ENCODE assay signal across 17 cellular contexts in the genomic region with DNA sequence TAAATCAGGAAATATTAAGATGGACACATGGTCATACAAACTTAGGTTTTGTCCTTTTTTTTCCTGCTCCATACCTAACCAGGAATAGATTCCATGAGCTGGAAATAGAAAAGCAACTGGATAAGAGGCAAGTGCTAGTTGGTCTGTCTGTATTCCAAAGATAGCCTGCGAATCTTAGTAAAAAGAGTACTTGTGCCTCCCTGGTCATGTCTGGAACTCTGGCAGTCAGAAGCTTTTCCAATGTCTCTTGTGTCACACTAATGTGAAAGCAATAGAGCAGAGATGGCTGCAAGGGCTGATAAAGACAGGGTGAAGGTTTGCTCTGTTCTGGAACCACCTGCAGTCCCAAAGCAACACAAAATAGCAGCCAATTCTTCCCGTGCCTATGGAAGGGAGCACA.
DNase-seq lines count a peak whose midpoint lies in the region; ATAC-seq and TF ChIP-seq lines count a peak whose summit lies in the region.
"Had no signal": no experiment of that assay in that cellular context is flagged by ENCODE, and none has a peak within 500 bp of the region (broad histone marks: within the 10 kb centered on the region; RNA-seq: fewer than 3 reads in every experiment).

No MANE protein-coding gene starts in this region.

- H3K4me3 ChIP-seq in DND-41 (ENCODE audit: low read depth in 1 of 2, low read length in 2 of 2) = no peak overlapping the region
- H3K4me3 ChIP-seq in heart right ventricle = no peak overlapping the region
- H3K4me3 ChIP-seq in trophoblast cell (ENCODE audit: low read depth, low read length) = no peak overlapping the region
- H3K4me3 ChIP-seq: HAP-1 had no signal

- H2BK12ac ChIP-seq in trophoblast cell (ENCODE audit: low read length) = no peak overlapping the region

- H3K23ac ChIP-seq in trophoblast cell (ENCODE audit: low read length) = no peak overlapping the region

- no peaks in the 10 kb centered on the region for H3K36me3 ChIP-seq in DND-41 (ENCODE audit: insufficient read depth, low read length)
- H3K36me3 ChIP-seq in heart right ventricle = no peaks in the 10 kb centered on the region
- no peaks in the 10 kb centered on the region for H3K36me3 ChIP-seq in trophoblast cell (ENCODE audit: control insufficient read depth in 1 of 2, insufficient read depth in 2 of 2, low read length in 2 of 2)
- H3K36me3 ChIP-seq: BE2C, HAP-1 had no signal

- H3K27me3 ChIP-seq in DND-41 (ENCODE audit: insufficient read depth, low read length, poor library complexity) = no peaks in the 10 kb centered on the region
- no peaks in the 10 kb centered on the region for H3K27me3 ChIP-seq in heart right ventricle
- no peaks in the 10 kb centered on the region for H3K27me3 ChIP-seq in trophoblast cell (ENCODE audit: insufficient read depth, low read length)
- H3K27me3 ChIP-seq: BE2C had no signal

- no peak for ATAC-seq in DND-41 (ENCODE audit: insufficient read depth, low read depth)
- ATAC-seq in heart right ventricle = peak in 7 of 8 donors; percentile 34 to 83 (median 47)

- no peak overlapping the region for H3K4ac ChIP-seq in trophoblast cell (ENCODE audit: low read depth, low read length)

- H4K91ac ChIP-seq in trophoblast cell (ENCODE audit: low read depth, low read length) = no peak overlapping the region

- H3K27ac ChIP-seq in DND-41 (ENCODE audit: low read length) = no peak overlapping the region
- peak overlapping the region in 1 of 10 donors; percentile 24 for H3K27ac ChIP-seq in heart right ventricle
- H3K27ac ChIP-seq in trophoblast cell (ENCODE audit: low read depth, low read length) = no peak overlapping the region
- H3K27ac ChIP-seq: C4-2B, HL-60 had no signal

- no peak overlapping the region for H3K14ac ChIP-seq in trophoblast cell (ENCODE audit: low read length)

- no peaks in the 10 kb centered on the region for H3K9me3 ChIP-seq in DND-41 (ENCODE audit: insufficient read depth, low read length, severe bottlenecking)
- H3K9me3 ChIP-seq in heart right ventricle = peaks cover 0 to 2% (median 0%) of the 10 kb centered on the region in 11 donors
- H3K9me3 ChIP-seq in trophoblast cell (ENCODE audit: insufficient read depth, low read depth, low read length) = no peaks in the 10 kb centered on the region
- H3K9me3 ChIP-seq: BE2C, HAP-1 had no signal

- H2AFZ ChIP-seq in DND-41 (ENCODE audit: low read depth, low read length) = peak overlapping the region; percentile 25; the same call in 1 of the 2 replicates
- H2AFZ ChIP-seq in trophoblast cell (ENCODE audit: insufficient read depth, low read length, poor library complexity) = no peak overlapping the region

- no peak overlapping the region for H4K8ac ChIP-seq in trophoblast cell (ENCODE audit: low read depth, low read length)

- no peak overlapping the region for H2AK5ac ChIP-seq in trophoblast cell (ENCODE audit: low read length)

- H3K18ac ChIP-seq in trophoblast cell (ENCODE audit: low read length) = no peak overlapping the region

- DNase-seq in DND-41 = no peak
- DNase-seq in NCI-H69 (lab: John Stamatoyannopoulos, UW) = peak; percentile 55
- DNase-seq in heart right ventricle = no peak
- DNase-seq in trophoblast cell = no peak
- no peak for DNase-seq in AG20443 (ENCODE audit: low spot score)
- no peak for DNase-seq in COLO668 (lab: John Stamatoyannopoulos, UW; ENCODE audit: unreplicated experiment)
- DNase-seq in activated T-cell treated with anti-CD3 and anti-CD28 coated beads, Interleukin-2, amount 50 U/mL, for 1 hour = no peak
- DNase-seq: BE2C; CD4-positive, alpha-beta memory T cell; COR-L47; DMS153; DMS79 treated with DMSO at 0.1 percent for 48 hours; GDM1; GOT3 had no signal

- H4K20me1 ChIP-seq in DND-41 (ENCODE audit: insufficient read depth, low read length) = no peaks in the 10 kb centered on the region

- no peak overlapping the region for H4K12ac ChIP-seq in trophoblast cell (ENCODE audit: low read depth, low read length)

- intact Hi-C loops in heart right ventricle (cut with DNase I) = no loop called here

- H3K79me1 ChIP-seq in trophoblast cell (ENCODE audit: low read length) = no peaks in the 10 kb centered on the region

- no peak overlapping the region for H2BK5ac ChIP-seq in trophoblast cell (ENCODE audit: low read depth, low read length, poor library complexity)

- H3K4me2 ChIP-seq in DND-41 (ENCODE audit: insufficient read depth, low read length) = no peak overlapping the region
- no peak overlapping the region for H3K4me2 ChIP-seq in trophoblast cell (ENCODE audit: low read length)

- WGBS in heart right ventricle, 2 donors = 36% methylated on average over 2 of the region's 2 CpGs
- WGBS in trophoblast cell (ENCODE audit: extremely low coverage, insufficient coverage, insufficient read length) = no CpG with 5 or more reads among the region's 2 CpGs

- no peak overlapping the region for H2BK120ac ChIP-seq in trophoblast cell (ENCODE audit: insufficient read depth, low read length, poor library complexity)

- H3K4me1 ChIP-seq in DND-41 (ENCODE audit: insufficient read depth, low read length) (0 out of 2 replicates have a peak, but pooled peaks cover 6% of the 10 kb centered on the region), heart right ventricle (peaks cover 0 to 5% (median 0%) of the 10 kb centered on the region in 9 donors), trophoblast cell (ENCODE audit: control insufficient read depth in 1 of 2, insufficient read depth in 2 of 2, low read length in 2 of 2) (no peaks in the 10 kb centered on the region)
- H3K4me1 ChIP-seq: BE2C, HAP-1 had no signal

- no peak overlapping the region for H3K9ac ChIP-seq in DND-41 (ENCODE audit: low read depth, low read length)
- peak overlapping the region; percentile 66 for H3K9ac ChIP-seq in trophoblast cell (ENCODE audit: low read length)

- no peak for TF ChIP-seq CTCF in DND-41 (IDR thresholded peaks at IDR 0.05; ENCODE audit: borderline replicate concordance, extremely low read depth, low read length, poor library complexity, severe bottlenecking)
- no peak for TF ChIP-seq CTCF in heart right ventricle (IDR thresholded peaks at IDR 0.05)

- no peaks in the 10 kb centered on the region for H3K79me2 ChIP-seq in DND-41 (ENCODE audit: insufficient read depth, low read length)
- H3K79me2 ChIP-seq in trophoblast cell (ENCODE audit: control insufficient read depth, insufficient read depth, low read length, poor library complexity) = no peaks in the 10 kb centered on the region
